Comparison of ENCODE assay signal across 12 cellular contexts in the genomic region with DNA sequence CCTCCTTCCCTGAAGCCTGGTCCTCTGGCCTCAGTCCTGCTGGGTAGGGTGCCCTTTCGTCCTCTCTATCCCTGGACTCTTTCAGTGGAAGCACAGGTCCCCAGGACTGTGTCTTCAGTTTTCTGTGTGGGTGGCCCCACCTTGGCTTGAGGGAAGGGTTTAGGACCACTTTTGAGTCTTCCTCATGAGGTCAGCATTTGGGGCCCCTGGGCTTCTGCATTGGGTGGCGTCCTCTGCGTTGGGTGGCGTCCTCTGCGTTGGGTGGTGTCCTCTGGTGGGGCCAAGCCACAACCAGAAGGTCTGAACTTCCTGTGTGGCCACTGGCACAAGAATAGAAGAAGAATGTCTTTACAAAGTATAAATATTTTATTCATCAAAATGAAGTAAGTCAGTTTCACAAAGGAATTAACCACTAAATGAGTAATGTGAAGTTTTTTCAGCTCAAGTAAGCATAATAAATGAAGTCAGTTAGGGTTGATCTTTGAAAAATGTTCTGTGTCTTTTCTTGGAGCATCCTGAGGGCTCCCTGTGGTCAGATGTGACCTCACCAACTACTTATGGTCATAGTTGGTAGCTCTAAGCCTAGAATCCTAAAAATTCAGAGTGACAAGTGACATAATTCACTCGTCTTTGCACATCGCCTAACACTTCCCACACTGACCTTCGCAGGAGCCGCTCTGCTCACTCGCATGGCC. TPM values are rescaled to one million over a fixed set of nuclear protein-coding genes. Genes with fewer than 3 reads are reported as not detected.
A peak's percentile ranks its signal among the peaks of the same experiment; 100 is the strongest.
DNase-seq lines count a peak whose midpoint lies in the region; ATAC-seq, FAIRE-seq and TF ChIP-seq lines count a peak whose summit lies in the region.
"Had no signal": no experiment of that assay in that cellular context is flagged by ENCODE, and none has a peak within 500 bp of the region (broad histone marks: within the 10 kb centered on the region; RNA-seq: fewer than 3 reads in every experiment).

No MANE protein-coding gene starts in this region.

- no peak overlapping the region for H3K4me3 Mint-ChIP-seq in osteocyte (ENCODE audit: unreplicated experiment)
- H3K4me3 Mint-ChIP-seq: activated naive CD4-positive, alpha-beta T cell treated with anti-CD3 and anti-CD28 coated beads, Interleukin-2, amount 10 ng/mL, durations not matched to agents 7 days and 5 days; CD4-positive, CD25-positive, alpha-beta regulatory T cell had no signal

- H3K27me3 Mint-ChIP-seq in osteocyte (ENCODE audit: unreplicated experiment): no peaks in the 10 kb centered on the region
- H3K27me3 Mint-ChIP-seq: CD4-positive, CD25-positive, alpha-beta regulatory T cell had no signal

- ATAC-seq in stimulated activated naive CD8-positive, alpha-beta T cell treated with anti-CD3 and anti-CD28 coated beads, Interleukin-15, Interleukin-2, amounts not matched to agents 100 U/mL and 50 U/mL, for 24 hours: no peak

- peak; percentile 90 for DNase-seq in AG20443 (ENCODE audit: low spot score)
- peak; percentile 79 for DNase-seq in MV-4-11 (lab: John Stamatoyannopoulos, UW)
- DNase-seq in fibroblast of the aortic adventitia (ENCODE audit: low read depth): peak; percentile 10
- DNase-seq in osteocyte (ENCODE audit: extremely low spot score, unreplicated experiment): no peak
- no peak for DNase-seq in stimulated activated CD4-positive, alpha-beta T cell treated with anti-CD3 and anti-CD28 coated beads, Interleukin-4, amount 100 ng/mL, for 1 hour
- DNase-seq in C1 segment of cervical spinal cord (lab: John Stamatoyannopoulos, UW): no peak
- no peak for DNase-seq in GM12891 (ENCODE audit: insufficient read length, low spot score)
- DNase-seq in stimulated activated naive CD8-positive, alpha-beta T cell treated with anti-CD3 and anti-CD28 coated beads, Interleukin-15, Interleukin-2, amounts not matched to agents 100 U/mL and 50 U/mL, for 24 hours: no peak
- DNase-seq: activated CD4-positive, alpha-beta T cell treated with anti-CD3 and anti-CD28 coated beads for 4 hours; activated naive CD4-positive, alpha-beta T cell treated with anti-CD3 and anti-CD28 coated beads, Interleukin-2, amount 10 ng/mL, durations not matched to agents 7 days and 5 days; CD4-positive, CD25-positive, alpha-beta regulatory T cell had no signal

- H3K27ac Mint-ChIP-seq in osteocyte (ENCODE audit: unreplicated experiment): peak overlapping the region; percentile 82
- H3K27ac Mint-ChIP-seq: activated naive CD4-positive, alpha-beta T cell treated with anti-CD3 and anti-CD28 coated beads, Interleukin-2, amount 10 ng/mL, durations not matched to agents 7 days and 5 days; CD4-positive, CD25-positive, alpha-beta regulatory T cell had no signal

- H3K4me1 Mint-ChIP-seq in osteocyte (ENCODE audit: unreplicated experiment): peaks cover 17% of the 10 kb centered on the region
- H3K4me1 Mint-ChIP-seq: activated naive CD4-positive, alpha-beta T cell treated with anti-CD3 and anti-CD28 coated beads, Interleukin-2, amount 10 ng/mL, durations not matched to agents 7 days and 5 days had no signal

- peaks cover 4% of the 10 kb centered on the region for H3K9me3 Mint-ChIP-seq in osteocyte (ENCODE audit: unreplicated experiment)
- H3K9me3 Mint-ChIP-seq: activated naive CD4-positive, alpha-beta T cell treated with anti-CD3 and anti-CD28 coated beads, Interleukin-2, amount 10 ng/mL, durations not matched to agents 7 days and 5 days had no signal

- H3K4me3 ChIP-seq in fibroblast of the aortic adventitia (ENCODE audit: low read depth, low read length): no peak overlapping the region

- H3K36me3 Mint-ChIP-seq in osteocyte (ENCODE audit: unreplicated experiment): no peaks in the 10 kb centered on the region
- H3K36me3 Mint-ChIP-seq: activated naive CD4-positive, alpha-beta T cell treated with anti-CD3 and anti-CD28 coated beads, Interleukin-2, amount 10 ng/mL, durations not matched to agents 7 days and 5 days; CD4-positive, CD25-positive, alpha-beta regulatory T cell had no signal

- no peak for FAIRE-seq in GM12891 (lab: Jason Lieb, UNC)

- TF ChIP-seq CTCF in fibroblast of the aortic adventitia (IDR thresholded peaks at IDR 0.05; ENCODE audit: insufficient read depth, low read length): no peak
- no peak for TF ChIP-seq CTCF in osteocyte (IDR thresholded peaks at IDR 0.05)

- TF ChIP-seq POLR2A in GM12891 (IDR thresholded peaks at IDR 0.05; ENCODE audit: low read depth, low read length): no peak

TF ChIP-seq in GM12891, 5 proteins besides CTCF, POLR2A, EP300 and RAD21:
- no peak for TF ChIP-seq POLR2AphosphoS5 (IDR thresholded peaks at IDR 0.05; ENCODE audit: low read depth, low read length)
- no peak for TF ChIP-seq POU2F2 (IDR thresholded peaks at IDR 0.05; ENCODE audit: low read depth, low read length)
- TF ChIP-seq TAF1 (IDR thresholded peaks at IDR 0.05; ENCODE audit: low read depth, low read length): no peak
- no peak for TF ChIP-seq PAX5 (IDR thresholded peaks at IDR 0.05; ENCODE audit: insufficient read depth, low read length, severe bottlenecking)
- no peak for TF ChIP-seq SPI1 (IDR thresholded peaks at IDR 0.05; ENCODE audit: low read depth, low read length)

RNA-seq across cellular contexts. Expression of gene HGFAC, which starts 39.2 kb away (rescaled TPM):
- total RNA-seq in fibroblast of the aortic adventitia (ENCODE audit: low replicate concordance): not detected in 2 replicates
- total RNA-seq in osteocyte: 0.50 and 0.54 TPM in 2 replicates
- polyA plus RNA-seq in GM12891 (2012; ENCODE audit: low read depth, missing spikeins): not detected
- total RNA-seq: CD4-positive, CD25-positive, alpha-beta regulatory T cell; SK-MEL-5 had no signal

Comparison
In these comparisons a context has a peak if more than half of its experiments do, and no peak if none do; other contexts are left out.
1. DNase-seq: peak in AG20443 (single experiment), MV-4-11 (single experiment) and fibroblast of the aortic adventitia (single experiment); none in osteocyte (single experiment), stimulated activated CD4-positive, alpha-beta T cell treated with anti-CD3 and anti-CD28 coated beads, Interleukin-4, amount 100 ng/mL, for 1 hour (single experiment), C1 segment of cervical spinal cord (0 of 14), GM12891 (single experiment) and stimulated activated naive CD8-positive, alpha-beta T cell treated with anti-CD3 and anti-CD28 coated beads, Interleukin-15, Interleukin-2, amounts not matched to agents 100 U/mL and 50 U/mL, for 24 hours (single experiment).